In genomic region chr6:167849846-167850459, GRCh38 we compare ENCODE assay signal across 10 cellular contexts. TPM values are rescaled to one million over a fixed set of nuclear protein-coding genes. Genes with fewer than 3 reads are reported as not detected.
DNase-seq lines count a peak whose midpoint lies in the region; ATAC-seq and TF ChIP-seq lines count a peak whose summit lies in the region.
"Had no signal": no experiment of that assay in that cellular context is flagged by ENCODE, and none has a peak within 500 bp of the region (broad histone marks: within the 10 kb centered on the region; RNA-seq: fewer than 3 reads in every experiment).

No MANE protein-coding gene starts in this region.

- H3K9me2 ChIP-seq in HCT116 (ENCODE audit: insufficient read depth) (no peaks in the 10 kb centered on the region), SK-N-SH (no peaks in the 10 kb centered on the region)

- POLR2A ChIA-PET in HCT116 (lab: Charles Lee) (interaction anchor here (1.2 kb wide), 1 partner anchor 15 kb away, joined by 3 read pairs; no protein-coding TSS in a partner anchor), SK-N-SH (lab: Yijun Ruan, JAX) (no interaction called here)

- peak overlapping the region; percentile 76 for H3K4me2 ChIP-seq in HCT116 (ENCODE audit: low read length)
- H3K4me2 ChIP-seq in SK-N-SH: peak overlapping the region; percentile 22; the same call in 1 of the 2 replicates

- intact Hi-C loops in HCT116 (cut with micrococcal nuclease) (no loop called here), dorsolateral prefrontal cortex (cut with DNase I) (no loop called here)

- H4K20me1 ChIP-seq in HCT116 (ENCODE audit: insufficient read depth) (no peaks in the 10 kb centered on the region), SK-N-SH (ENCODE audit: insufficient read depth) (peaks cover 12% of the 10 kb centered on the region; the same call in 1 of the 2 replicates)

- H3K36me3 ChIP-seq in HCT116 (ENCODE audit: control insufficient read depth in 1 of 2, insufficient read depth in 2 of 2, low read length in 2 of 2) (no peaks in the 10 kb centered on the region), SK-N-SH (replicated peaks in 1 of 2; ENCODE audit: control insufficient read depth in 1 of 2, insufficient read depth in 2 of 2, low read length in 1 of 2) (no peaks in the 10 kb centered on the region)

- ATAC-seq in HCT116: peak; percentile 92
- no peak for ATAC-seq in HG02885 (IDR thresholded peaks at IDR 0.05; ENCODE audit: poor library complexity, unreplicated experiment)

- no peak for TF ChIP-seq CTCF in HCT116 (IDR thresholded peaks at IDR 0.05 in 2 of 3, conservative IDR thresholded peaks at IDR 0.05 in 1 of 3; ENCODE audit: borderline replicate concordance in 1 of 3, insufficient read depth in 1 of 3, low read depth in 2 of 3, low read length in 2 of 3)
- TF ChIP-seq CTCF in SK-N-SH (IDR thresholded peaks at IDR 0.05): no peak
- no peak for TF ChIP-seq CTCF in retinal pigment epithelial cell (conservative IDR thresholded peaks at IDR 0.05; ENCODE audit: low read depth, low read length)
- TF ChIP-seq CTCF in dorsolateral prefrontal cortex (IDR thresholded peaks at IDR 0.05 in 54 of 56, conservative IDR thresholded peaks at IDR 0.05 in 2 of 56; ENCODE audit: low read depth in 1 of 56, partially characterized antibody in 56 of 56): no peak

- RAD21 ChIA-PET in HCT116 (lab: Charles Lee; ENCODE audit: low non-redundant PET in 1 of 2, low total read pairs in 2 of 2, uncharacterized antibody in 2 of 2, unreplicated experiment in 2 of 2): no interaction called here

- no peak for TF ChIP-seq POLR2A in HCT116 (IDR thresholded peaks at IDR 0.05; ENCODE audit: borderline replicate concordance, extremely low read depth, insufficient read depth, insufficient read length)

- H3K27me3 ChIP-seq in HCT116 (ENCODE audit: insufficient read depth, low read length) (no peaks in the 10 kb centered on the region), SK-N-SH (ENCODE audit: insufficient read depth) (no peaks in the 10 kb centered on the region), dorsolateral prefrontal cortex (no peaks in the 10 kb centered on the region)

- peak overlapping the region; percentile 42 for H3K9ac ChIP-seq in HCT116 (ENCODE audit: low read length)
- H3K9ac ChIP-seq in SK-N-SH: no peak overlapping the region

- WGBS in SK-N-SH (ENCODE audit: low lambda C conversion rate): 34% methylated on average over 4 of the region's 4 CpGs

- H3F3A ChIP-seq in SK-N-SH (replicated peaks; ENCODE audit: insufficient read depth): peaks cover 18% of the 10 kb centered on the region

- peak overlapping the region; percentile 16 to 42 for H3K4me3 ChIP-seq in HCT116 (replicated peaks in 1 of 2; ENCODE audit: low read depth in 1 of 2, low read length in 2 of 2)
- no peak overlapping the region; a peak in 2 of 4 replicates for H3K4me3 ChIP-seq in SK-N-SH (ENCODE audit: low read depth in 2 of 2, low read length in 1 of 2)
- H3K4me3 ChIP-seq in retinal pigment epithelial cell (ENCODE audit: low read length): peak overlapping the region; percentile 38
- H3K4me3 ChIP-seq in dorsolateral prefrontal cortex: no peak overlapping the region

- H3K4me1 ChIP-seq in HCT116 (ENCODE audit: control insufficient read depth in 1 of 2, insufficient read depth in 2 of 2, low read length in 2 of 2) (peaks cover 25 to 53% of the 10 kb centered on the region in 2 experiments), SK-N-SH (ENCODE audit: control insufficient read depth in 1 of 2, insufficient read depth in 2 of 2, low read depth in 1 of 2, low read length in 1 of 2) (peaks cover 9 to 22% of the 10 kb centered on the region in 2 experiments; a peak in 3 of 4 replicates)

- peak; percentile 66 for DNase-seq in HCT116 (ENCODE audit: low read depth, low spot score)
- no peak for DNase-seq in SK-N-SH
- DNase-seq in iPS DF 19.7 (ENCODE audit: low read depth, low spot score): peak; percentile 89
- DNase-seq in retinal pigment epithelial cell (ENCODE audit: low read depth): peak; percentile 98
- no peak for DNase-seq in dorsolateral prefrontal cortex
- DNase-seq in NCI-H187 (lab: John Stamatoyannopoulos, UW): no peak
- no peak for DNase-seq in HuH-7 (ENCODE audit: low spot score)
- DNase-seq: activated effector memory CD4-positive, alpha-beta T cell treated with Interleukin-2 at 50 U/mL for 16 hours; retina had no signal

- peak overlapping the region; percentile 17; the same call in 1 of the 2 replicates for H3K27ac ChIP-seq in HCT116 (ENCODE audit: low read depth, low read length)
- peak overlapping the region in 1 of 2 experiments; percentile 27; a peak in 2 of 4 replicates for H3K27ac ChIP-seq in SK-N-SH (ENCODE audit: low read depth in 2 of 2, low read length in 1 of 2)
- peak overlapping the region in 1 of 59 donors; percentile 11 for H3K27ac ChIP-seq in dorsolateral prefrontal cortex

- H2AFZ ChIP-seq in HCT116 (ENCODE audit: low read depth, low read length, poor library complexity, severe bottlenecking): no peak overlapping the region
- H2AFZ ChIP-seq in SK-N-SH (ENCODE audit: low read depth): no peak overlapping the region

- H3K9me3 ChIP-seq in HCT116 (ENCODE audit: control insufficient read depth in 1 of 2, insufficient read depth in 1 of 2, low read depth in 1 of 2, low read length in 2 of 2): no peaks in the 10 kb centered on the region; a peak in 1 of 4 replicates
- no peaks in the 10 kb centered on the region for H3K9me3 ChIP-seq in SK-N-SH

- TF ChIP-seq RAD21 in HCT116 (IDR thresholded peaks at IDR 0.05; ENCODE audit: low read depth): no peak; the same call in 1 of the 2 replicates
- TF ChIP-seq RAD21 in SK-N-SH (IDR thresholded peaks at IDR 0.05; ENCODE audit: low read length): no peak

- CTCF ChIA-PET in HCT116 (lab: Charles Lee) (no interaction called here), SK-N-SH (lab: Yijun Ruan, JAX) (no interaction called here)

- H3K79me2 ChIP-seq in HCT116 (ENCODE audit: insufficient read depth, low read length) (peaks cover 98% of the 10 kb centered on the region), SK-N-SH (ENCODE audit: insufficient read depth) (peaks cover 67% of the 10 kb centered on the region)

- no TSS peak for BruUV-seq in HCT116 (replicated peaks; lab: Mats Ljungman, UMichigan)

- peak in 1 of 2 experiments; percentile 18; a peak in 1 of 4 replicates for TF ChIP-seq EP300 in SK-N-SH (IDR thresholded peaks at IDR 0.05; ENCODE audit: borderline replicate concordance in 1 of 2, low read depth in 1 of 2, low read length in 1 of 2)

TF ChIP-seq in HCT116, 20 proteins besides CTCF, POLR2A, EP300 and RAD21 (continues in another document):
- TF ChIP-seq EZH2 (IDR thresholded peaks at IDR 0.05) (no peak), JUND (IDR thresholded peaks at IDR 0.05) (peak; percentile 86), MAX (IDR thresholded peaks at IDR 0.05) (peak; percentile 46; the same call in 1 of the 2 replicates), SIN3A (IDR thresholded peaks at IDR 0.05; ENCODE audit: low read depth) (0 out of 2 replicates have a peak, but pooled peaks have one; percentile 34), EGR1 (IDR thresholded peaks at IDR 0.05; ENCODE audit: low read depth) (no peak), TCF7L2 (IDR thresholded peaks at IDR 0.05; ENCODE audit: borderline replicate concordance, extremely low read depth, insufficient read depth, insufficient read length) (no peak)

TF ChIP-seq in SK-N-SH, 30 proteins besides CTCF, POLR2A, EP300 and RAD21 (continues in another document):
- TF ChIP-seq TCF12 (IDR thresholded peaks at IDR 0.05): peak; percentile 53
- no peak for TF ChIP-seq YY1 (IDR thresholded peaks at IDR 0.05; ENCODE audit: low read depth)
- no peak for TF ChIP-seq PBX3 (IDR thresholded peaks at IDR 0.05)
- TF ChIP-seq RFX5 (IDR thresholded peaks at IDR 0.05; ENCODE audit: low read length): no peak
- TF ChIP-seq FOSL2 (IDR thresholded peaks at IDR 0.05; ENCODE audit: borderline replicate concordance, low read depth): peak; percentile 29; the same call in 1 of the 2 replicates
- TF ChIP-seq FOXJ3 (CRISPR knock-in tag; IDR thresholded peaks at IDR 0.05): no peak
- no peak for TF ChIP-seq NFIC (IDR thresholded peaks at IDR 0.05; ENCODE audit: borderline replicate concordance)
- no peak for TF ChIP-seq NRF1 (IDR thresholded peaks at IDR 0.05; ENCODE audit: low read depth, low read length)
- no peak for TF ChIP-seq SIN3A (IDR thresholded peaks at IDR 0.05; ENCODE audit: borderline replicate concordance, low read depth, low read length)
- TF ChIP-seq CHD2 (IDR thresholded peaks at IDR 0.05; ENCODE audit: low read length, partially characterized antibody): no peak
- TF ChIP-seq POLR2AphosphoS5 (IDR thresholded peaks at IDR 0.05; ENCODE audit: low read depth, low read length): no peak
- TF ChIP-seq GATA2 (CRISPR knock-in tag; IDR thresholded peaks at IDR 0.05): no peak
- no peak for TF ChIP-seq MXI1 (IDR thresholded peaks at IDR 0.05; ENCODE audit: low read depth, low read length)
- TF ChIP-seq SMC3 (IDR thresholded peaks at IDR 0.05; ENCODE audit: low read depth, low read length): no peak
- TF ChIP-seq RXRA (IDR thresholded peaks at IDR 0.05; ENCODE audit: borderline replicate concordance, low read depth): no peak
- no peak for TF ChIP-seq IRF3 (IDR thresholded peaks at IDR 0.05; ENCODE audit: low read depth, low read length)
- TF ChIP-seq MEF2A (IDR thresholded peaks at IDR 0.05; ENCODE audit: borderline replicate concordance, low read depth): no peak

RNA-seq across cellular contexts. Expression of gene AFDN, which starts 23.2 kb away (rescaled TPM):
- total RNA-seq in HCT116 (2021; ENCODE audit: unreplicated experiment): 59.4 TPM
- 31.2 and 32.9 TPM in 2 replicates for polyA plus RNA-seq in HCT116 (2012)
- polyA plus RNA-seq in SK-N-SH (2012; rRNA removed): 21.1 and 25.1 TPM in 2 replicates
- 16.9 and 18.7 TPM in 2 replicates for polyA plus RNA-seq in SK-N-SH (2012; cell fraction: cytosol; rRNA removed)
- polyA plus RNA-seq in SK-N-SH (2012; cell fraction: nucleus; rRNA removed): 53.9 and 73.4 TPM in 2 replicates
- 100 to 1,000 TPM in 117 of 120 experiments, 10 to 100 TPM in 3; 83.8 to 184 (median 126) TPM for total RNA-seq in dorsolateral prefrontal cortex

Comparison
In these comparisons a context has a peak if more than half of its experiments do, and no peak if none do; other contexts are left out.
1. DNase-seq: peak in HCT116 (single experiment), iPS DF 19.7 (single experiment) and retinal pigment epithelial cell (single experiment); none in SK-N-SH (single experiment), dorsolateral prefrontal cortex (0 of 10), NCI-H187 (0 of 2) and HuH-7 (single experiment).
2. H3K4me3 ChIP-seq: peak in HCT116 (2 of 2) and retinal pigment epithelial cell (single experiment); none in SK-N-SH (0 of 2) and dorsolateral prefrontal cortex (0 of 59).
3. Of the 11 proteins assayed by ChIP-seq in both SK-N-SH and HCT116: peak only in SK-N-SH: none; only in HCT116: MAX, POLR2AphosphoS5 and SIN3A; in both: JUND; in neither: 7.